20 cellular contexts compared by ENCODE assay signal in genomic region chr17:75024686-75025397, GRCh38. TPM values are rescaled to one million over a fixed set of nuclear protein-coding genes. Genes with fewer than 3 reads are reported as not detected.
DNase-seq lines count a peak whose midpoint lies in the region; ATAC-seq, FAIRE-seq and TF ChIP-seq lines count a peak whose summit lies in the region.
"Had no signal": no experiment of that assay in that cellular context is flagged by ENCODE, and none has a peak within 500 bp of the region (broad histone marks: within the 10 kb centered on the region; RNA-seq: fewer than 3 reads in every experiment).

No MANE protein-coding gene starts in this region.

- no peak overlapping the region for H3K4me3 ChIP-seq in pancreas
- H3K4me3 ChIP-seq: cardiac muscle cell, lower lobe of right lung, right atrium auricular region had no signal

- H3K36me3 ChIP-seq in pancreas: peaks cover 0 to 18% (median 0%) of the 10 kb centered on the region in 3 donors

- H3K9me3 Mint-ChIP-seq in activated CD4-positive, alpha-beta T cell treated with anti-CD3 and anti-CD28 coated beads, Interleukin-2, amount 10 ng/mL, durations not matched to agents 7 days and 5 days: peaks cover 24% of the 10 kb centered on the region
- H3K9me3 Mint-ChIP-seq in activated T-helper 17 cell treated with anti-CD3 and anti-CD28 coated beads, Interleukin-2, amount 50 U/mL, for 72 hours: no peaks in the 10 kb centered on the region
- no peaks in the 10 kb centered on the region for H3K9me3 Mint-ChIP-seq in natural killer cell

- H3K36me3 Mint-ChIP-seq in activated CD4-positive, alpha-beta T cell treated with anti-CD3 and anti-CD28 coated beads, Interleukin-2, amount 10 ng/mL, durations not matched to agents 7 days and 5 days (ENCODE audit: low read depth): peaks cover 50% of the 10 kb centered on the region
- peaks cover 36% of the 10 kb centered on the region for H3K36me3 Mint-ChIP-seq in activated T-helper 17 cell treated with anti-CD3 and anti-CD28 coated beads, Interleukin-2, amount 50 U/mL, for 72 hours (ENCODE audit: low read depth)
- no peaks in the 10 kb centered on the region for H3K36me3 Mint-ChIP-seq in natural killer cell

- peak; percentile 53 for DNase-seq in activated CD4-positive, alpha-beta T cell treated with anti-CD3 and anti-CD28 coated beads, Interleukin-2, amount 10 ng/mL, durations not matched to agents 7 days and 5 days
- DNase-seq in activated CD4-positive, alpha-beta T cell treated with anti-CD3 and anti-CD28 coated beads for 1 hour: no peak
- DNase-seq in NAMALWA (ENCODE audit: low spot score) (peak; percentile 20), natural killer cell (no peak), NCI-H526 (lab: John Stamatoyannopoulos, UW) (no peak), pancreas (no peak), NCI-H345 treated with DMSO at 0.1 percent for 48 hours (lab: John Stamatoyannopoulos, UW; ENCODE audit: unreplicated experiment) (no peak)
- DNase-seq: foreskin fibroblast; lower lobe of right lung; NCI-H1105; NCI-H2171; NK-92 treated with Interleukin-12 subunit alpha and Interleukin-12 subunit beta, amount 100 ng/mL, for 24 hours; SHP77 treated with DMSO at 0.1 percent for 48 hours had no signal

- no peak overlapping the region for H3K27ac ChIP-seq in pancreas
- H3K27ac ChIP-seq: cardiac muscle cell, lower lobe of right lung, right atrium auricular region had no signal

- H3K4me1 ChIP-seq in pancreas: no peaks in the 10 kb centered on the region
- H3K4me1 ChIP-seq: lower lobe of right lung, right atrium auricular region had no signal

- CTCF ChIA-PET in activated CD4-positive, alpha-beta T cell treated with anti-CD3 and anti-CD28 coated beads, Interleukin-2, amount 10 ng/mL, durations not matched to agents 7 days and 5 days (lab: Charles Lee): interaction anchor here (0.9 to 2.7 kb wide), 4 partner anchors 12 to 246 kb away, joined by 3 to 17 read pairs (median 4); partner anchors contain the start of genes MIF4GD and MRPL58

- peak overlapping the region; percentile 31 for H3K27ac Mint-ChIP-seq in activated CD4-positive, alpha-beta T cell treated with anti-CD3 and anti-CD28 coated beads, Interleukin-2, amount 10 ng/mL, durations not matched to agents 7 days and 5 days
- peak overlapping the region; percentile 15 for H3K27ac Mint-ChIP-seq in activated T-helper 17 cell treated with anti-CD3 and anti-CD28 coated beads, Interleukin-2, amount 50 U/mL, for 72 hours
- H3K27ac Mint-ChIP-seq in natural killer cell: no peak overlapping the region
- H3K27ac Mint-ChIP-seq: nephron had no signal

- peaks cover 9% of the 10 kb centered on the region for H3K27me3 Mint-ChIP-seq in activated CD4-positive, alpha-beta T cell treated with anti-CD3 and anti-CD28 coated beads, Interleukin-2, amount 10 ng/mL, durations not matched to agents 7 days and 5 days
- H3K27me3 Mint-ChIP-seq in activated T-helper 17 cell treated with anti-CD3 and anti-CD28 coated beads, Interleukin-2, amount 50 U/mL, for 72 hours: no peaks in the 10 kb centered on the region
- no peaks in the 10 kb centered on the region for H3K27me3 Mint-ChIP-seq in natural killer cell (ENCODE audit: low read depth in 2 of 2)

- H3K4me3 Mint-ChIP-seq in activated CD4-positive, alpha-beta T cell treated with anti-CD3 and anti-CD28 coated beads, Interleukin-2, amount 10 ng/mL, durations not matched to agents 7 days and 5 days: peak overlapping the region; percentile 33
- peak overlapping the region; percentile 61 for H3K4me3 Mint-ChIP-seq in activated T-helper 17 cell treated with anti-CD3 and anti-CD28 coated beads, Interleukin-2, amount 50 U/mL, for 72 hours
- H3K4me3 Mint-ChIP-seq in natural killer cell: peak overlapping the region; percentile 63
- H3K4me3 Mint-ChIP-seq: nephron had no signal

- TF ChIP-seq CTCF in natural killer cell (IDR thresholded peaks at IDR 0.05) (no peak), pancreas (IDR thresholded peaks at IDR 0.05) (no peak)

- ATAC-seq in activated T-helper 17 cell treated with anti-CD3 and anti-CD28 coated beads, Interleukin-2, amount 50 U/mL, for 72 hours (replicated peaks): peak; percentile 29
- ATAC-seq in natural killer cell (peak in 2 of 3 donors; percentile 46 to 47), pancreas (no peak)
- ATAC-seq: lower lobe of right lung had no signal

- 78 to 82% methylated on average over 10 of the region's 10 CpGs for WGBS in pancreas, 2 donors

- peaks cover 30% of the 10 kb centered on the region for H3K4me1 Mint-ChIP-seq in activated CD4-positive, alpha-beta T cell treated with anti-CD3 and anti-CD28 coated beads, Interleukin-2, amount 10 ng/mL, durations not matched to agents 7 days and 5 days
- peaks cover 5% of the 10 kb centered on the region for H3K4me1 Mint-ChIP-seq in activated T-helper 17 cell treated with anti-CD3 and anti-CD28 coated beads, Interleukin-2, amount 50 U/mL, for 72 hours
- no peaks in the 10 kb centered on the region for H3K4me1 Mint-ChIP-seq in natural killer cell
- H3K4me1 Mint-ChIP-seq: nephron had no signal

- H3K9me3 ChIP-seq in pancreas: no peaks in the 10 kb centered on the region
- H3K9me3 ChIP-seq: lower lobe of right lung, right atrium auricular region had no signal

- H3K27me3 ChIP-seq in pancreas: no peaks in the 10 kb centered on the region
- H3K27me3 ChIP-seq: cardiac muscle cell, right atrium auricular region had no signal

- intact Hi-C loops in natural killer cell (cut with micrococcal nuclease): no loop called here
- intact Hi-C loops in pancreas (cut with DNase I): no loop called here

- no peak for FAIRE-seq in pancreas (lab: Jason Lieb, UNC)
- FAIRE-seq: D721Med, endometrium, H1 had no signal

- POLR2A ChIA-PET in activated CD4-positive, alpha-beta T cell treated with anti-CD3 and anti-CD28 coated beads, Interleukin-2, amount 10 ng/mL, durations not matched to agents 7 days and 5 days (lab: Charles Lee): no interaction called here

RNA-seq across cellular contexts. Expression of gene MRPL58, which starts 12.4 kb away (rescaled TPM):
- 10 to 100 TPM; 41.2 to 46.2 TPM for total RNA-seq in activated CD4-positive, alpha-beta T cell treated with anti-CD3 and anti-CD28 coated beads, Interleukin-2, amount 10 ng/mL, durations not matched to agents 7 days and 5 days
- 10 to 100 TPM; 25.4 to 48.2 TPM for total RNA-seq in activated T-helper 17 cell treated with anti-CD3 and anti-CD28 coated beads, Interleukin-2, amount 50 U/mL, for 72 hours
- total RNA-seq in natural killer cell (10 to 100 TPM in 2 of 3 donors, 1 to 10 TPM in 1; 9.0 to 15.7 (median 12.9) TPM), pancreas (10 to 100 TPM; 11.7 to 22.2 (median 14.1) TPM)
- 10 to 100 TPM; 20.9 to 23.6 TPM for polyA plus RNA-seq in pancreas

RNA-seq across cellular contexts. Expression of gene ATP5PD, which starts 21.9 kb away (rescaled TPM):
- 100 to 1,000 TPM; 252 to 259 TPM for total RNA-seq in activated CD4-positive, alpha-beta T cell treated with anti-CD3 and anti-CD28 coated beads, Interleukin-2, amount 10 ng/mL, durations not matched to agents 7 days and 5 days
- total RNA-seq in activated T-helper 17 cell treated with anti-CD3 and anti-CD28 coated beads, Interleukin-2, amount 50 U/mL, for 72 hours: 100 to 1,000 TPM; 164 to 216 TPM
- total RNA-seq in natural killer cell (10 to 100 TPM; 74.7 to 96.3 (median 75.2) TPM), pancreas (100 to 1,000 TPM in 4 of 6 donors, 10 to 100 TPM in 2; 81.6 to 121 (median 105) TPM)
- polyA plus RNA-seq in pancreas: 100 to 1,000 TPM; 215 to 229 TPM

RNA-seq across cellular contexts. Expression of gene KCTD2, which starts 22.2 kb away (rescaled TPM):
- total RNA-seq in activated CD4-positive, alpha-beta T cell treated with anti-CD3 and anti-CD28 coated beads, Interleukin-2, amount 10 ng/mL, durations not matched to agents 7 days and 5 days: 10 to 100 TPM; 21.7 TPM
- 10 to 100 TPM; 21.3 to 22.1 TPM for total RNA-seq in activated T-helper 17 cell treated with anti-CD3 and anti-CD28 coated beads, Interleukin-2, amount 50 U/mL, for 72 hours
- 10 to 100 TPM; 17.4 to 27.0 (median 24.7) TPM for total RNA-seq in natural killer cell
- 10 to 100 TPM in 1 of 6 donors, 1 to 10 TPM in 5; 6.3 to 13.2 (median 8.5) TPM for total RNA-seq in pancreas
- polyA plus RNA-seq in pancreas: 10 to 100 TPM; 13.0 to 14.6 TPM

RNA-seq across cellular contexts. Expression of gene CDR2L, which starts 37.4 kb away (rescaled TPM):
- under 1 TPM; 0.31 to 0.40 TPM for total RNA-seq in activated CD4-positive, alpha-beta T cell treated with anti-CD3 and anti-CD28 coated beads, Interleukin-2, amount 10 ng/mL, durations not matched to agents 7 days and 5 days
- 1 to 10 TPM in 1 of 2 donors, under 1 TPM in 1; 0.56 to 1.2 TPM for total RNA-seq in activated T-helper 17 cell treated with anti-CD3 and anti-CD28 coated beads, Interleukin-2, amount 50 U/mL, for 72 hours
- total RNA-seq in natural killer cell: under 1 TPM in 2 of 3 donors, not detected in 1; 0.14 to 0.23 TPM
- total RNA-seq in pancreas: 10 to 100 TPM in 1 of 6 donors, 1 to 10 TPM in 5; 2.3 to 11.2 (median 3.4) TPM
- polyA plus RNA-seq in pancreas: 1 to 10 TPM; 4.6 to 5.7 TPM

RNA-seq across cellular contexts. Expression of gene HID1, which starts 52.3 kb away (rescaled TPM):
- under 1 TPM; 0.44 to 0.82 TPM for total RNA-seq in activated CD4-positive, alpha-beta T cell treated with anti-CD3 and anti-CD28 coated beads, Interleukin-2, amount 10 ng/mL, durations not matched to agents 7 days and 5 days
- 1 to 10 TPM; 1.2 to 2.8 TPM for total RNA-seq in activated T-helper 17 cell treated with anti-CD3 and anti-CD28 coated beads, Interleukin-2, amount 50 U/mL, for 72 hours
- total RNA-seq in natural killer cell: 1 to 10 TPM in 2 of 3 donors, under 1 TPM in 1; 0.66 to 9.5 (median 2.8) TPM
- total RNA-seq in pancreas: 100 to 1,000 TPM in 5 of 6 donors, 10 to 100 TPM in 1; 76.7 to 145 (median 117) TPM
- 100 to 1,000 TPM; 217 to 262 TPM for polyA plus RNA-seq in pancreas

Comparison
In these comparisons a context has a peak if more than half of its experiments do, and no peak if none do; other contexts are left out.
1. DNase-seq: peak in activated CD4-positive, alpha-beta T cell treated with anti-CD3 and anti-CD28 coated beads, Interleukin-2, amount 10 ng/mL, durations not matched to agents 7 days and 5 days (single experiment) and NAMALWA (single experiment); none in activated CD4-positive, alpha-beta T cell treated with anti-CD3 and anti-CD28 coated beads for 1 hour (single experiment), natural killer cell (single experiment), NCI-H526 (0 of 2), pancreas (0 of 6) and NCI-H345 treated with DMSO at 0.1 percent for 48 hours (single experiment).
2. H3K27ac Mint-ChIP-seq: peak in activated CD4-positive, alpha-beta T cell treated with anti-CD3 and anti-CD28 coated beads, Interleukin-2, amount 10 ng/mL, durations not matched to agents 7 days and 5 days (single experiment) and activated T-helper 17 cell treated with anti-CD3 and anti-CD28 coated beads, Interleukin-2, amount 50 U/mL, for 72 hours (single experiment); none in natural killer cell (0 of 2).
3. ATAC-seq: peak in activated T-helper 17 cell treated with anti-CD3 and anti-CD28 coated beads, Interleukin-2, amount 50 U/mL, for 72 hours (single experiment) and natural killer cell (2 of 3); none in pancreas (0 of 4).
4. Peak in every context shown above with its lines, with median percentiles within 50 percentile points of each other: H3K4me3 Mint-ChIP-seq.